18 cellular contexts compared by ENCODE assay signal in genomic region chr3:29370021-29370420, GRCh38.
DNase-seq lines count a peak whose midpoint lies in the region; ATAC-seq, FAIRE-seq and TF ChIP-seq lines count a peak whose summit lies in the region.
"Had no signal": no experiment of that assay in that cellular context is flagged by ENCODE, and none has a peak within 500 bp of the region (broad histone marks: within the 10 kb centered on the region; RNA-seq: fewer than 3 reads in every experiment).

No MANE protein-coding gene starts in this region.

- H3K36me3 Mint-ChIP-seq in nephron (ENCODE audit: low read depth): peaks cover 4% of the 10 kb centered on the region
- H3K36me3 Mint-ChIP-seq in naive thymus-derived CD4-positive, alpha-beta T cell: no peaks in the 10 kb centered on the region
- H3K36me3 Mint-ChIP-seq: CD14-positive monocyte; CD4-positive, alpha-beta memory T cell had no signal

- H3K27ac ChIP-seq in OCI-LY1 (ENCODE audit: low read depth, low read length, poor library complexity, severe bottlenecking) (peak overlapping the region; percentile 69), GM12878 (ENCODE audit: control insufficient read depth, insufficient read depth) (no peak overlapping the region), small intestine (ENCODE audit: low read depth in 1 of 2, low read length in 1 of 2) (no peak overlapping the region)
- no peak overlapping the region for H3K27ac ChIP-seq in naive thymus-derived CD4-positive, alpha-beta T cell (ENCODE audit: low read depth, low read length)
- H3K27ac ChIP-seq: BLaER1 had no signal

- H3K36me3 ChIP-seq in OCI-LY1 (ENCODE audit: insufficient read depth, low read length): peaks cover 8% of the 10 kb centered on the region; the same call in 1 of the 2 replicates
- H3K36me3 ChIP-seq in GM12878 (ENCODE audit: control insufficient read depth in 2 of 2, insufficient read depth in 2 of 2, low read length in 1 of 2): no peaks in the 10 kb centered on the region
- no peaks in the 10 kb centered on the region for H3K36me3 ChIP-seq in small intestine (ENCODE audit: control insufficient read depth in 2 of 2, insufficient read depth in 2 of 2, low read length in 2 of 2)
- no peaks in the 10 kb centered on the region for H3K36me3 ChIP-seq in naive thymus-derived CD4-positive, alpha-beta T cell (ENCODE audit: control insufficient read depth in 2 of 3, insufficient read depth in 3 of 3, low read length in 3 of 3)
- H3K36me3 ChIP-seq: BLaER1, HAP-1 had no signal

- no TSS peak for BruUV-seq in GM12878 (replicated peaks; lab: Mats Ljungman, UMichigan)

- no peak overlapping the region for H3K4me3 Mint-ChIP-seq in nephron
- H3K4me3 Mint-ChIP-seq in naive thymus-derived CD4-positive, alpha-beta T cell: no peak overlapping the region
- H3K4me3 Mint-ChIP-seq: CD14-positive monocyte; CD4-positive, alpha-beta memory T cell had no signal

- RAD21 ChIA-PET in GM12878 (lab: Charles Lee; ENCODE audit: unreplicated experiment): interaction anchor here (0.7 to 2.1 kb wide), 6 partner anchors 10 to 88 kb away, joined by 3 to 6 read pairs (median 3); no protein-coding TSS in a partner anchor

- H3K9ac ChIP-seq in OCI-LY1 (ENCODE audit: low read length) (peak overlapping the region; percentile 22; the same call in 1 of the 2 replicates), GM12878 (ENCODE audit: control insufficient read depth, insufficient read depth, low read length) (no peak overlapping the region)
- H3K9ac ChIP-seq: BLaER1 had no signal

- TF ChIP-seq EP300 in GM12878 (IDR thresholded peaks at IDR 0.05; ENCODE audit: borderline replicate concordance in 1 of 2, control insufficient read depth in 1 of 2, low read depth in 2 of 2, low read length in 2 of 2): no peak

- no peaks in the 10 kb centered on the region for H3K27me3 ChIP-seq in OCI-LY1 (ENCODE audit: insufficient read depth, low read length)
- no peaks in the 10 kb centered on the region for H3K27me3 ChIP-seq in GM12878 (replicated peaks in 1 of 2; ENCODE audit: control insufficient read depth in 2 of 2, insufficient read depth in 2 of 2, low read length in 1 of 2)
- H3K27me3 ChIP-seq in small intestine (ENCODE audit: control insufficient read depth in 2 of 2, insufficient read depth in 2 of 2, low read length in 2 of 2): no peaks in the 10 kb centered on the region
- no peaks in the 10 kb centered on the region for H3K27me3 ChIP-seq in naive thymus-derived CD4-positive, alpha-beta T cell (ENCODE audit: control insufficient read depth in 2 of 2, insufficient read depth in 2 of 2, low read length in 2 of 2)
- H3K27me3 ChIP-seq: BLaER1 had no signal

- in situ Hi-C loops in GM12878 (cut with MboI): no loop called here

- SMC1A ChIA-PET in GM12878 (lab: Charles Lee; ENCODE audit: uncharacterized antibody, unreplicated experiment): interaction anchor here (0.7 to 3.3 kb wide), 13 partner anchors 10 to 64 kb away, joined by 3 to 10 read pairs (median 4); no protein-coding TSS in a partner anchor

- H4K20me1 ChIP-seq in OCI-LY1 (ENCODE audit: insufficient read depth, low read length) (no peaks in the 10 kb centered on the region), GM12878 (ENCODE audit: control insufficient read depth, insufficient read depth) (no peaks in the 10 kb centered on the region)
- H4K20me1 ChIP-seq: BLaER1 had no signal

- H3K79me2 ChIP-seq in OCI-LY1 (ENCODE audit: insufficient read depth, low read length) (peaks cover 27% of the 10 kb centered on the region), GM12878 (ENCODE audit: control insufficient read depth, insufficient read depth, low read length) (no peaks in the 10 kb centered on the region)

- FAIRE-seq in GM12892 (lab: Jason Lieb, UNC): peak; percentile 36
- no peak for FAIRE-seq in GM12878 (lab: Jason Lieb, UNC)
- no peak for FAIRE-seq in small intestine (lab: Jason Lieb, UNC)
- FAIRE-seq: H1, HTR-8/SVneo had no signal

- WGBS in GM12878 (ENCODE audit: insufficient coverage, insufficient replicate concordance, low lambda C conversion rate, missing lambda C conversion rate): 42% methylated on average over 4 of the region's 4 CpGs
- 73 to 79% (median 74%) methylated on average over 4 of the region's 4 CpGs for WGBS in small intestine, 3 donors

- no peak for TF ChIP-seq RAD21 in GM12878 (IDR thresholded peaks at IDR 0.05; ENCODE audit: insufficient read depth, low read depth, low read length)

- CTCF ChIA-PET in GM12878 (lab: Yijun Ruan, JAX): interaction anchor here (1.3 kb wide), 1 partner anchor 42 kb away, joined by 3 read pairs; no protein-coding TSS in a partner anchor
- CTCF ChIA-PET in naive thymus-derived CD4-positive, alpha-beta T cell (lab: Charles Lee): no interaction called here

- POLR2A ChIA-PET in GM12878 (lab: Charles Lee): interaction anchor here (1.2 kb wide), 1 partner anchor 26 kb away, joined by 3 read pairs; no protein-coding TSS in a partner anchor
- POLR2A ChIA-PET in naive thymus-derived CD4-positive, alpha-beta T cell (lab: Charles Lee): no interaction called here

- ATAC-seq in GM12878 (peak; percentile 42), HG03097 (IDR thresholded peaks at IDR 0.05; ENCODE audit: low FRiP score, unreplicated experiment) (no peak)
- ATAC-seq in naive thymus-derived CD4-positive, alpha-beta T cell: no peak

- TF ChIP-seq CTCF in OCI-LY1 (IDR thresholded peaks at IDR 0.05; ENCODE audit: low read length) (no peak), GM12878 (IDR thresholded peaks at IDR 0.05 in 2 of 3, conservative IDR thresholded peaks at IDR 0.05 in 1 of 3; ENCODE audit: control insufficient read depth in 2 of 3, extremely low read depth in 1 of 3, insufficient read depth in 1 of 3, low read depth in 3 of 3, low read length in 3 of 3) (no peak), nephron (IDR thresholded peaks at IDR 0.05; ENCODE audit: unreplicated experiment in 3 of 3) (no peak)

- H3K9me3 Mint-ChIP-seq in nephron: no peaks in the 10 kb centered on the region
- peaks cover 0 to 4% (median 0%) of the 10 kb centered on the region in 11 donors for H3K9me3 Mint-ChIP-seq in naive thymus-derived CD4-positive, alpha-beta T cell
- H3K9me3 Mint-ChIP-seq: CD14-positive monocyte had no signal

- H3K4me3 ChIP-seq in OCI-LY1 (ENCODE audit: low read depth, low read length, poor library complexity, severe bottlenecking) (peak overlapping the region; percentile 2), GM12878 (no peak overlapping the region), small intestine (ENCODE audit: low read depth in 1 of 2, low read length in 2 of 2) (no peak overlapping the region)
- no peak overlapping the region for H3K4me3 ChIP-seq in naive thymus-derived CD4-positive, alpha-beta T cell (ENCODE audit: low read length)
- H3K4me3 ChIP-seq: BLaER1, HAP-1 had no signal

- no peaks in the 10 kb centered on the region for H3F3A ChIP-seq in OCI-LY1 (ENCODE audit: insufficient read depth, low read length)

- peaks cover 44% of the 10 kb centered on the region for H3K4me1 Mint-ChIP-seq in nephron
- peaks cover 0 to 12% (median 0%) of the 10 kb centered on the region in 7 donors for H3K4me1 Mint-ChIP-seq in naive thymus-derived CD4-positive, alpha-beta T cell
- H3K4me1 Mint-ChIP-seq: CD4-positive, alpha-beta memory T cell had no signal

- TF ChIP-seq POLR2A in GM12892 (IDR thresholded peaks at IDR 0.05; ENCODE audit: low read depth, low read length): no peak
- no peak for TF ChIP-seq POLR2A in GM12878 (IDR thresholded peaks at IDR 0.05; ENCODE audit: low read depth, low read length)

- H3K9me3 ChIP-seq in OCI-LY1 (ENCODE audit: low read length) (no peaks in the 10 kb centered on the region), GM12878 (replicated peaks; ENCODE audit: control insufficient read depth, insufficient read depth, low read length) (no peaks in the 10 kb centered on the region), small intestine (ENCODE audit: control insufficient read depth, low read depth) (no peaks in the 10 kb centered on the region)
- no peaks in the 10 kb centered on the region for H3K9me3 ChIP-seq in naive thymus-derived CD4-positive, alpha-beta T cell (ENCODE audit: control insufficient read depth in 2 of 3, low read length in 3 of 3)
- H3K9me3 ChIP-seq: BLaER1, HAP-1 had no signal

- peak overlapping the region in 2 of 3 experiments; percentile 48 to 58 for H3K27ac Mint-ChIP-seq in nephron
- no peak overlapping the region for H3K27ac Mint-ChIP-seq in naive thymus-derived CD4-positive, alpha-beta T cell
- H3K27ac Mint-ChIP-seq: CD14-positive monocyte; CD4-positive, alpha-beta memory T cell had no signal

- no peak overlapping the region for H2AFZ ChIP-seq in OCI-LY1 (ENCODE audit: low read length)
- H2AFZ ChIP-seq in GM12878 (ENCODE audit: control insufficient read depth, low read depth, low read length): no peak overlapping the region

- peaks cover 90% of the 10 kb centered on the region for H3K4me1 ChIP-seq in OCI-LY1 (ENCODE audit: insufficient read depth, low read length, severe bottlenecking)
- H3K4me1 ChIP-seq in GM12878 (ENCODE audit: control insufficient read depth, insufficient read depth, low read length): no peaks in the 10 kb centered on the region
- no peaks in the 10 kb centered on the region for H3K4me1 ChIP-seq in small intestine (ENCODE audit: control insufficient read depth in 2 of 2, insufficient read depth in 1 of 2, low read depth in 1 of 2, low read length in 1 of 2)
- no peaks in the 10 kb centered on the region for H3K4me1 ChIP-seq in naive thymus-derived CD4-positive, alpha-beta T cell (ENCODE audit: control insufficient read depth in 2 of 2, insufficient read depth in 2 of 2, low read length in 2 of 2)
- H3K4me1 ChIP-seq: BLaER1, HAP-1 had no signal

- H3K27me3 Mint-ChIP-seq in nephron (ENCODE audit: low read depth): no peaks in the 10 kb centered on the region
- H3K27me3 Mint-ChIP-seq in naive thymus-derived CD4-positive, alpha-beta T cell: peaks cover 0 to 9% (median 3%) of the 10 kb centered on the region in 5 donors

- DNase-seq in GM12892 (ENCODE audit: insufficient read length) (no peak), GM12878 (ENCODE audit: low read depth, low spot score) (no peak), HuH-7 (ENCODE audit: low spot score) (no peak), small intestine (no peak)
- DNase-seq in naive thymus-derived CD4-positive, alpha-beta T cell: no peak
- DNase-seq: 8988T; CD4-positive, alpha-beta memory T cell; DMS153; DMS79; GDM1 had no signal

- intact Hi-C loops in GM12878 (cut with micrococcal nuclease; ENCODE audit: unreplicated experiment): no loop called here
- intact Hi-C loops in naive thymus-derived CD4-positive, alpha-beta T cell (cut with micrococcal nuclease): no loop called here

- H3K4me2 ChIP-seq in OCI-LY1 (ENCODE audit: low read length): peak overlapping the region; percentile 47; the same call in 1 of the 2 replicates
- no peak overlapping the region for H3K4me2 ChIP-seq in GM12878 (ENCODE audit: control insufficient read depth, insufficient read depth)
- H3K4me2 ChIP-seq: BLaER1 had no signal

- no peaks in the 10 kb centered on the region for H3K9me2 ChIP-seq in OCI-LY1 (ENCODE audit: low read depth, low read length)

Comparison
In these comparisons a context has a peak if more than half of its experiments do, and no peak if none do; other contexts are left out.
1. H3K27ac Mint-ChIP-seq: peak in nephron (2 of 3); none in naive thymus-derived CD4-positive, alpha-beta T cell (0 of 9).